In genomic region chr19:20066861-20067260, GRCh38 we compare ENCODE assay signal across 23 cellular contexts. TPM values are rescaled to one million over a fixed set of nuclear protein-coding genes. Genes with fewer than 3 reads are reported as not detected.
"Had no signal": no experiment of that assay in that cellular context is flagged by ENCODE, and none has a peak within 500 bp of the region (broad histone marks: within the 10 kb centered on the region; RNA-seq: fewer than 3 reads in every experiment).

No MANE protein-coding gene starts in this region.

- H3K36me3 ChIP-seq: SJSA1 had no signal

- DNase-seq: KBM-7, MV-4-11, NCI-H1048, NCI-H1105, NCI-H1417, NCI-H1436 treated with DMSO at 0.1 percent for 48 hours, NCI-H1694, NCI-H187 treated with DMSO at 0.1 percent for 48 hours, NCI-H2029 treated with DMSO at 0.1 percent for 48 hours, NCI-H2171 treated with DMSO at 0.1 percent for 48 hours, NCI-H345, NCI-H446 treated with DMSO at 0.1 percent for 48 hours, NCI-H510A treated with DMSO at 0.1 percent for 48 hours, NCI-H526, Right ventricle myocardium superior, RPMI8226, SIG-M5 had no signal

- H3K27me3 ChIP-seq: SJSA1 had no signal

- H3K9me3 ChIP-seq: SJSA1 had no signal

- H3K4me3 ChIP-seq: SJSA1, SK-N-MC had no signal

- FAIRE-seq: HTR-8/SVneo, RCC 7860 had no signal

- H3K4me1 ChIP-seq: SJSA1 had no signal

- H3K27ac ChIP-seq: HL-60, SJSA1, SK-N-MC had no signal

RNA-seq across cellular contexts. Expression of gene ZNF90, which starts 10.9 kb away (rescaled TPM):
- total RNA-seq: MCF 10A had no signal

RNA-seq across cellular contexts. Expression of gene ZNF682, which starts 27.6 kb away (rescaled TPM):
- total RNA-seq: MCF 10A had no signal
